In genomic region chr6:56938634-56939294, GRCh38 we compare ENCODE assay signal across 9 cellular contexts. TPM values are rescaled to one million over a fixed set of nuclear protein-coding genes. Genes with fewer than 3 reads are reported as not detected.
DNase-seq lines count a peak whose midpoint lies in the region; ATAC-seq and TF ChIP-seq lines count a peak whose summit lies in the region.
"Had no signal": no experiment of that assay in that cellular context is flagged by ENCODE, and none has a peak within 500 bp of the region (broad histone marks: within the 10 kb centered on the region; RNA-seq: fewer than 3 reads in every experiment).

No MANE protein-coding gene starts in this region.

- no peak overlapping the region for H3K9ac ChIP-seq in mesendoderm (ENCODE audit: low read length)

- intact Hi-C loops in adrenal gland (cut with DNase I) = no loop called here

- TF ChIP-seq CTCF in adrenal gland (IDR thresholded peaks at IDR 0.05) = no peak

- H3K18ac ChIP-seq in mesendoderm (ENCODE audit: low read length) = no peak overlapping the region

- no peak overlapping the region for H2BK120ac ChIP-seq in mesendoderm (ENCODE audit: low read depth, low read length)

- H3K9me3 ChIP-seq in adrenal gland (replicated peaks in 1 of 3) = peaks cover 0 to 7% (median 0%) of the 10 kb centered on the region in 3 donors

- H3K4me2 ChIP-seq in mesendoderm (ENCODE audit: low read length) = no peak overlapping the region

- DNase-seq in GM04504 (ENCODE audit: low read depth) = peak; percentile 99
- peak; percentile 73 to 94 (median 85) for DNase-seq in adrenal gland
- peak; percentile 36 for DNase-seq in mesendoderm
- no peak for DNase-seq in NCI-H2171 treated with DMSO at 0.1 percent for 48 hours (lab: John Stamatoyannopoulos, UW)
- DNase-seq in NCI-H524 treated with DMSO at 0.1 percent for 48 hours (lab: John Stamatoyannopoulos, UW) = no peak

- H4K8ac ChIP-seq in mesendoderm (ENCODE audit: low read depth, low read length) = no peak overlapping the region

- no peaks in the 10 kb centered on the region for H3K36me3 ChIP-seq in adrenal gland (replicated peaks in 1 of 2)
- no peaks in the 10 kb centered on the region for H3K36me3 ChIP-seq in mesendoderm (ENCODE audit: control insufficient read depth, insufficient read depth, low read length)

- H3K27me3 ChIP-seq in adrenal gland (no peaks in the 10 kb centered on the region), mesendoderm (ENCODE audit: insufficient read depth, low read length, poor library complexity) (no peaks in the 10 kb centered on the region)

- no peak overlapping the region for H3K23ac ChIP-seq in mesendoderm (ENCODE audit: low read length)

- peak; percentile 56 for ATAC-seq in HG03039 (IDR thresholded peaks at IDR 0.05; ENCODE audit: unreplicated experiment)
- no peak for ATAC-seq in HG02870 (IDR thresholded peaks at IDR 0.05; ENCODE audit: unreplicated experiment)
- no peak for ATAC-seq in GM21390 (IDR thresholded peaks at IDR 0.05; ENCODE audit: unreplicated experiment)

- no peak overlapping the region for H2AK5ac ChIP-seq in mesendoderm (ENCODE audit: low read length)

- H3K79me2 ChIP-seq in mesendoderm (ENCODE audit: control insufficient read depth, insufficient read depth, low read length) = no peaks in the 10 kb centered on the region

- no peak overlapping the region for H2BK15ac ChIP-seq in mesendoderm (replicated peaks; ENCODE audit: low read depth)

- 30 to 53% (median 36%) methylated on average over 1 of the region's 1 CpG for WGBS in adrenal gland, 4 donors
- WGBS in mesendoderm (ENCODE audit: extremely low coverage, insufficient coverage, low lambda C conversion rate) = no CpG with 5 or more reads among the region's 1 CpG

- H2BK5ac ChIP-seq in mesendoderm (ENCODE audit: low read length) = no peak overlapping the region

- H3K27ac ChIP-seq in adrenal gland = peak overlapping the region in 1 of 5 donors; percentile 62
- H3K27ac ChIP-seq in mesendoderm (ENCODE audit: low read depth, low read length) = no peak overlapping the region
- H3K27ac ChIP-seq: SK-N-MC had no signal

- no peaks in the 10 kb centered on the region for H3K4me1 ChIP-seq in adrenal gland (replicated peaks in 1 of 2)
- H3K4me1 ChIP-seq in mesendoderm (ENCODE audit: control insufficient read depth, low read depth, low read length) = no peaks in the 10 kb centered on the region

- H3K4ac ChIP-seq in mesendoderm (ENCODE audit: low read depth, low read length) = no peak overlapping the region

- no peak overlapping the region for H3K56ac ChIP-seq in mesendoderm (ENCODE audit: low read length)

- no peak for TF ChIP-seq POLR2A in adrenal gland (IDR thresholded peaks at IDR 0.05)

- no peaks in the 10 kb centered on the region for H3K79me1 ChIP-seq in mesendoderm (ENCODE audit: low read length)

- no peak overlapping the region for H3K4me3 ChIP-seq in adrenal gland
- no peak overlapping the region for H3K4me3 ChIP-seq in mesendoderm (ENCODE audit: low read length)
- H3K4me3 ChIP-seq: SK-N-MC had no signal

- no peak overlapping the region for H4K5ac ChIP-seq in mesendoderm (ENCODE audit: low read length)

RNA-seq across cellular contexts. Expression of gene BEND6, which starts 16.1 kb away (rescaled TPM):
- 1 to 10 TPM in 6 of 8 donors, under 1 TPM in 1, not detected in 1; 0.92 to 1.4 (median 1.2) TPM for total RNA-seq in adrenal gland
- 1 to 10 TPM in 2 of 3 donors, under 1 TPM in 1; 0.67 to 5.4 (median 2.2) TPM for polyA plus RNA-seq in adrenal gland
- polyA plus RNA-seq in mesendoderm (2013, experiment 1 of 2) = 4.5 TPM
- 5.0 TPM for polyA plus RNA-seq in mesendoderm (2013, experiment 2 of 2)

Comparison
In these comparisons a context has a peak if more than half of its experiments do, and no peak if none do; other contexts are left out.
1. DNase-seq: peak in GM04504 (single experiment), adrenal gland (7 of 7) and mesendoderm (single experiment); none in NCI-H2171 treated with DMSO at 0.1 percent for 48 hours (single experiment) and NCI-H524 treated with DMSO at 0.1 percent for 48 hours (single experiment).